2 cellular contexts compared by ENCODE assay signal in genomic region chr22:26527167-26527566, GRCh38.
A peak's percentile ranks its signal among the peaks of the same experiment; 100 is the strongest.
TF ChIP-seq lines count a peak whose summit lies in the region.

No MANE protein-coding gene starts in this region.

TF ChIP-seq in liver, 16 proteins besides CTCF, POLR2A, EP300 and RAD21:
- TF ChIP-seq TAF1 (conservative IDR thresholded peaks at IDR 0.05) (peak; percentile 20), JUND (IDR thresholded peaks at IDR 0.05) (no peak)

TF ChIP-seq in HepG2, 621 proteins besides CTCF, POLR2A, EP300 and RAD21:
- TF ChIP-seq HCFC1 (IDR thresholded peaks at IDR 0.05; ENCODE audit: low read depth, low read length), result no peak
- TF ChIP-seq, protein P1, sequence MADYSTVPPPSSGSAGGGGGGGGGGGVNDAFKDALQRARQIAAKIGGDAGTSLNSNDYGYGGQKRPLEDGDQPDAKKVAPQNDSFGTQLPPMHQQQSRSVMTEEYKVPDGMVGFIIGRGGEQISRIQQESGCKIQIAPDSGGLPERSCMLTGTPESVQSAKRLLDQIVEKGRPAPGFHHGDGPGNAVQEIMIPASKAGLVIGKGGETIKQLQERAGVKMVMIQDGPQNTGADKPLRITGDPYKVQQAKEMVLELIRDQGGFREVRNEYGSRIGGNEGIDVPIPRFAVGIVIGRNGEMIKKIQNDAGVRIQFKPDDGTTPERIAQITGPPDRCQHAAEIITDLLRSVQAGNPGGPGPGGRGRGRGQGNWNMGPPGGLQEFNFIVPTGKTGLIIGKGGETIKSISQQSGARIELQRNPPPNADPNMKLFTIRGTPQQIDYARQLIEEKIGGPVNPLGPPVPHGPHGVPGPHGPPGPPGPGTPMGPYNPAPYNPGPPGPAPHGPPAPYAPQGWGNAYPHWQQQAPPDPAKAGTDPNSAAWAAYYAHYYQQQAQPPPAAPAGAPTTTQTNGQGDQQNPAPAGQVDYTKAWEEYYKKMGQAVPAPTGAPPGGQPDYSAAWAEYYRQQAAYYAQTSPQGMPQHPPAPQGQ (CRISPR knock-in tag; IDR thresholded peaks at IDR 0.05; ENCODE audit: borderline replicate concordance), result no peak
- no peak for TF ChIP-seq ZNF674 (CRISPR knock-in tag; IDR thresholded peaks at IDR 0.05; ENCODE audit: low read depth)
- TF ChIP-seq BRCA1 (CRISPR knock-in tag; IDR thresholded peaks at IDR 0.05), result no peak
- no peak for TF ChIP-seq ZNF614 (CRISPR knock-in tag; IDR thresholded peaks at IDR 0.05; ENCODE audit: borderline replicate concordance)
- no peak for TF ChIP-seq ZNF431 (CRISPR knock-in tag; IDR thresholded peaks at IDR 0.05; ENCODE audit: borderline replicate concordance, low read depth)
